8 cellular contexts compared by ENCODE assay signal in the genomic region with DNA sequence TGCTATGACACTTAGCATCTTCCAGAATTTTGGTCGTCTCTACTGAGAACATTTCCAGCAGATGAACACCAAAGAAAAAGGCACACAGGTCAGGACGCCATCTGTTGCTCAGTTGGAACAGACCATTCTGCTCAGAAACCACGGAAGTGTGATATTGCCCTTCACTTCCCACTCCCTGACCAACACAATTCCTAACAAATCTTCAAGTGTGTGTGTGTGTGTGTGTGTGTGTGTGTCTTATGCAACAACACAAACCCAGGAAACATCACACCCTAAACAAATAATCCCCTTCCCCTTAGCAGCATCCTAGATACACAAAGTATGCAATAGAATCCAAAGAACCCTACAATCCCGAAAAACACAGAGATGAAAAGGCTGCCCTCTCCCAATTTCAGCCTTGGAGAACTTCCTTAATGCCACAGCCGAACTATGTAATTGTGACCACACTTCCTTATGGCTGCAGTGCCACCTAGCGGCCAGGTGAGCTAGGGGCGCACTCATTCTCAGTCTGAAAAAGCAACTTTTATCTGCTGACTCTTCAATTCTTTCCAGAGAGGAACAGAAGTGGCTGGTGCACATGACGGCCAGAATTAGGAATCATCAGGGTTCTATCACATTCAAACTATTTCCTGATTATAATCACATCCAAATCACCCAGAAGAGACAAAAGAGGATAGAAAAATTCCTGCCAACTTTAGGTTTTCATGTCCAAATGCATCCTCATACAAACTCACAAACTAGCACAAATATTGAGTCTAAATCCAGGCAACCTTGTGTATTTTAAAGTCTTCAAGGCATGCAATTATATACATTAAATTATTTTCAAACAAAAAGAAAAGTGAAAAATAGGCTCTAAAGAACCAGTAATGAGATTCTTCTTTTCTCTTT.
DNase-seq lines count a peak whose midpoint lies in the region; ATAC-seq lines count a peak whose summit lies in the region.

No MANE protein-coding gene starts in this region.

- no peaks in the 10 kb centered on the region for H3K36me3 Mint-ChIP-seq in memory B cell

- ATAC-seq in GM19035 (IDR thresholded peaks at IDR 0.05; ENCODE audit: unreplicated experiment) (peak; percentile 90), HG03354 (IDR thresholded peaks at IDR 0.05; ENCODE audit: poor library complexity, severe bottlenecking, unreplicated experiment) (peak; percentile 88), memory B cell (ENCODE audit: low read depth) (peak; percentile 50)

- peaks cover 5% of the 10 kb centered on the region for H3K4me1 Mint-ChIP-seq in memory B cell

- no peaks in the 10 kb centered on the region for H3K9me3 Mint-ChIP-seq in memory B cell

- no peak overlapping the region for H3K27ac Mint-ChIP-seq in memory B cell

- no peak overlapping the region for H3K4me3 Mint-ChIP-seq in memory B cell

- DNase-seq in C1 segment of cervical spinal cord (lab: John Stamatoyannopoulos, UW): peak in 11 of 14 donors; percentile 4 to 75 (median 27)
- DNase-seq in NCI-H526 (lab: John Stamatoyannopoulos, UW): peak; percentile 1 to 73
- peak; percentile 50 to 61 for DNase-seq in activated CD4-positive, alpha-beta T cell treated with anti-CD3 and anti-CD28 coated beads, Interleukin-2, amount 50 U/mL, for 4 hours
- DNase-seq in effector CD4-positive, alpha-beta T cell: peak; percentile 41
- DNase-seq in memory B cell (ENCODE audit: low spot score in 2 of 2): peak; percentile 18 to 45
- peak; percentile 38 for DNase-seq in stimulated activated CD8-positive, alpha-beta memory T cell treated with anti-CD3 and anti-CD28 coated beads, Interleukin-4, amount 100 ng/mL, for 24 hours (ENCODE audit: low read depth)

- peaks cover 4% of the 10 kb centered on the region for H3K27me3 Mint-ChIP-seq in memory B cell

Comparison
In these comparisons a context has a peak if more than half of its experiments do, and no peak if none do; other contexts are left out.
1. Peak in every context shown above with its lines: DNase-seq and ATAC-seq.